ENCODE assay signal across 1 cellular context in genomic region chr14:90849787-90850444, GRCh38.
TF ChIP-seq lines count a peak whose summit lies in the region.

No MANE protein-coding gene starts in this region.

TF ChIP-seq in HCT116, 20 proteins besides CTCF, POLR2A, EP300 and RAD21 (continued from another document):
- no peak for TF ChIP-seq CEBPB (IDR thresholded peaks at IDR 0.05; ENCODE audit: low read depth)
